In the genomic region with DNA sequence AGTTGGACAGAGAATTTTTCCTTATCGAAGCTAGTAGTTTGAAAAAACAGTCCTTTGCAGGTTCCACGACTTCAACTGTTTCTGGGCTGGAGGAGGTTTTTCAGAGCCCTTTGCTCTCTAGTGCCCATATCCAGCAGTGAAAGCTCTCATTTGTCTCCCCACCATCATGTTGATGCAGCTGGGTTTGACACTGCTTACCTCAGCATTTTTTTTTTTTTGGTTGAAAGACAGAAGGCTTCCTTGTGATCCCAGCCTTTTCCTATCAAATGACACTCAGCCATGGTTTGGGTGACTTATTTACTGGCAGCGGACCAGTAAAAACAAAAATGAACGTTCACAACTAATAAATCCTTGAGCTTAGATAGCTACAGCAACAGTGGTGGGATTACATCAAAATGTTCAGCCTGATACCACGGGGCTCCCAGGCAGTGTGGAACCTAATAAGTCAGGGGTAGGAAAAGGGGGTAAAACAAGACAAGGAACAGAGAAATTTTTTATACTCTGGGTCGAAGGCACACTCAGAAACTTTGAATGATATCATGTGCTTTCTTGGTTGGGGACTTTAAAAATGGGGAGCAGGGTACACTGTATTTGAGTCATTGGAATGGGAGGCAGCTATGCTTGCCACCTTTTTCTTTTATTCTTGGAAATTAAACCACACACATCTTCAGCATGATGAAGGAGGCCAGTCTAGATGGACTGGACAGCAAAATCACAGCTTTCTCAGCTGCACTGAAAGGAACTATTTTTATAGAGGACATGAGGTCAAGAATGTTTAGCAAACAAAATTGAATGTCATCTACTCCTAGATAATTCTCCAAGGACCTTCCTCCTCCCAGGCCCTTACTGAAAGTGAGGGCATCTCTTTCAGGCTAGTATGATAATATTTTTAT, we compare ENCODE assay signal across 1 cellular context.
TF ChIP-seq lines count a peak whose summit lies in the region.

No MANE protein-coding gene starts in this region.

TF ChIP-seq in SK-N-SH treated with all-trans-retinoic acid at 6 μM for 48 hours, 23 proteins besides CTCF, POLR2A, EP300 and RAD21 (continued from another document):
- TF ChIP-seq CSRNP3 (CRISPR knock-in tag; IDR thresholded peaks at IDR 0.05) (no peak), TOX (CRISPR knock-in tag; IDR thresholded peaks at IDR 0.05; ENCODE audit: borderline replicate concordance) (no peak), CSDC2 (CRISPR knock-in tag; IDR thresholded peaks at IDR 0.05) (no peak), PATZ1 (CRISPR knock-in tag; IDR thresholded peaks at IDR 0.05; ENCODE audit: borderline replicate concordance) (no peak), BACH2 (CRISPR knock-in tag; IDR thresholded peaks at IDR 0.05; ENCODE audit: borderline replicate concordance) (no peak), ZC3H10 (CRISPR knock-in tag; IDR thresholded peaks at IDR 0.05) (no peak), ESRRG (CRISPR knock-in tag; IDR thresholded peaks at IDR 0.05) (no peak), OSR1 (CRISPR knock-in tag; IDR thresholded peaks at IDR 0.05) (no peak), ZFP30 (CRISPR knock-in tag; IDR thresholded peaks at IDR 0.05) (no peak), CREB5 (CRISPR knock-in tag; IDR thresholded peaks at IDR 0.05; ENCODE audit: low read depth) (no peak)
- TF ChIP-seq, protein P1, sequence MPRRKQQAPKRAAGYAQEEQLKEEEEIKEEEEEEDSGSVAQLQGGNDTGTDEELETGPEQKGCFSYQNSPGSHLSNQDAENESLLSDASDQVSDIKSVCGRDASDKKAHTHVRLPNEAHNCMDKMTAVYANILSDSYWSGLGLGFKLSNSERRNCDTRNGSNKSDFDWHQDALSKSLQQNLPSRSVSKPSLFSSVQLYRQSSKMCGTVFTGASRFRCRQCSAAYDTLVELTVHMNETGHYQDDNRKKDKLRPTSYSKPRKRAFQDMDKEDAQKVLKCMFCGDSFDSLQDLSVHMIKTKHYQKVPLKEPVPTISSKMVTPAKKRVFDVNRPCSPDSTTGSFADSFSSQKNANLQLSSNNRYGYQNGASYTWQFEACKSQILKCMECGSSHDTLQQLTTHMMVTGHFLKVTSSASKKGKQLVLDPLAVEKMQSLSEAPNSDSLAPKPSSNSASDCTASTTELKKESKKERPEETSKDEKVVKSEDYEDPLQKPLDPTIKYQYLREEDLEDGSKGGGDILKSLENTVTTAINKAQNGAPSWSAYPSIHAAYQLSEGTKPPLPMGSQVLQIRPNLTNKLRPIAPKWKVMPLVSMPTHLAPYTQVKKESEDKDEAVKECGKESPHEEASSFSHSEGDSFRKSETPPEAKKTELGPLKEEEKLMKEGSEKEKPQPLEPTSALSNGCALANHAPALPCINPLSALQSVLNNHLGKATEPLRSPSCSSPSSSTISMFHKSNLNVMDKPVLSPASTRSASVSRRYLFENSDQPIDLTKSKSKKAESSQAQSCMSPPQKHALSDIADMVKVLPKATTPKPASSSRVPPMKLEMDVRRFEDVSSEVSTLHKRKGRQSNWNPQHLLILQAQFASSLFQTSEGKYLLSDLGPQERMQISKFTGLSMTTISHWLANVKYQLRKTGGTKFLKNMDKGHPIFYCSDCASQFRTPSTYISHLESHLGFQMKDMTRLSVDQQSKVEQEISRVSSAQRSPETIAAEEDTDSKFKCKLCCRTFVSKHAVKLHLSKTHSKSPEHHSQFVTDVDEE (CRISPR knock-in tag; IDR thresholded peaks at IDR 0.05), result no peak
